Comparison of ENCODE assay signal across 1 cellular context in the genomic region with DNA sequence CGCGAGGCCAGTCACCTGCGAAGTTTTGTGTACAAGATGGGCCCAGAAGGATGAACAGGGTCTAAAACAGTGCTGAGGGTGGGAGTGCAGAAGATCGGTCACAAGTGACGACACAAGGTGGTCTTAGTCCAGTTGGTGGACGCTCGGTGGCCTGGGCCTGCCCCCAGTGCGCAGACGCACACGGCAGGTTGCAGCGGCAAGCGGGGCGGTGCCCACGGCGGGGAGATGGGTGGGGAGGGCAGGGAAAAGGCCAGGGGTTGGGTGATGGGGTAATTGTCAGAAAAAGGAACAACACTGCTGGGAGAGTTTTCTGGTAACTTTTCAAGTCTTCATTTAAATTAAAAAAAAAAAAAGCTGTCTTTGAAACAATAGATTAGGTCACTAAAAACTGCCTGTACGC.
TF ChIP-seq lines count a peak whose summit lies in the region.

No MANE protein-coding gene starts in this region.

TF ChIP-seq in A549, 52 proteins besides CTCF, POLR2A, EP300 and RAD21 (continued from another document):
- TF ChIP-seq RCOR1 (IDR thresholded peaks at IDR 0.05; ENCODE audit: low read depth, low read length), result no peak
TF ChIP-seq in A549: peak in this region for 0.
